In the genomic region with DNA sequence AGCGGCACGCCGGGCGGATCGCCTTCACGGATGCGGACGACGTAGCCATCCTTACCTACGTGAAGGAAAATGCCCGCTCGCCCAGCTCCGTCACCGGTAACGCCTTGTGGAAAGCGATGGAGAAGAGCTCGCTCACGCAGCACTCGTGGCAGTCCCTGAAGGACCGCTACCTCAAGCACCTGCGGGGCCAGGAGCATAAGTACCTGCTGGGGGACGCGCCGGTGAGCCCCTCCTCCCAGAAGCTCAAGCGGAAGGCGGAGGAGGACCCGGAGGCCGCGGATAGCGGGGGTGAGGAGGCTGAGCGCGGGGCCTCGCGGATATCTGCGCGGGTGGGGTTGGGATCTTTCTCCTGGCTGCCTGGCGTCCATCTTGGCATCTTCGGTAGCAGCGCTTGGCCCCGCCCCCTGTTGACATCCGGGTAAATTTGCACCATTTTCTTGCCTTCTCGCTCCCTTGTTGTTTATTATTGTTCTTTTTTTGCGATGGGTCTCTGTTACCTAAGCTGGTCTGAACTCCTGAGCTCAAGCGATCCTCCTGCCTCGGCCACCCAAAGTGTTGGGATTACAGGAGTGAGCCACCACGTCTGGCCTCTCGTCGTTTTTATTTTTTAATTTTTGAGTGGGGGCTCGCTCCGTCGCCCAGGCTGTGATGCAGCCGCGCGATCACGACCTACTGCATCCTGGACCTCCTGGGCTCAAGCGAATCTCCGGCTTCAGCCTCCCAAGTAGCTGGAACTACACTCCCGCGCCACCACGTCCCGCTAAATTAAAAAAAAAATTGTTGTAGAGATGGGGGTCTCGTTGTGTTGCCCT, we compare ENCODE assay signal across 8 cellular contexts. TPM values are rescaled to one million over a fixed set of nuclear protein-coding genes. Genes with fewer than 3 reads are reported as not detected.
DNase-seq lines count a peak whose midpoint lies in the region; ATAC-seq and TF ChIP-seq lines count a peak whose summit lies in the region.

No MANE protein-coding gene starts in this region.

- H3K36me3 ChIP-seq in BE2C (peaks cover 25% of the 10 kb centered on the region), duodenal mucosa (ENCODE audit: control insufficient read depth in 1 of 2, insufficient read depth in 2 of 2, low read length in 2 of 2) (peaks cover 3 to 4% of the 10 kb centered on the region in 2 donors), lower lobe of right lung (peaks cover 20% of the 10 kb centered on the region)

- no peaks in the 10 kb centered on the region for H3K27me3 Mint-ChIP-seq in activated CD4-positive, alpha-beta memory T cell treated with anti-CD3 and anti-CD28 coated beads for 36 hours

- H3K9ac ChIP-seq in duodenal mucosa (ENCODE audit: low read depth in 1 of 2, low read length in 2 of 2), result peak overlapping the region; percentile 91 to 96

- TF ChIP-seq POLR2A in GM19193 (IDR thresholded peaks at IDR 0.05; ENCODE audit: extremely low read depth, insufficient read depth, insufficient read length), result peak; percentile 55

- H3K9me3 ChIP-seq in BE2C, result no peaks in the 10 kb centered on the region
- no peaks in the 10 kb centered on the region for H3K9me3 ChIP-seq in duodenal mucosa (ENCODE audit: control insufficient read depth in 1 of 2, low read length in 2 of 2)
- no peaks in the 10 kb centered on the region for H3K9me3 ChIP-seq in lower lobe of right lung

- H3K4me1 Mint-ChIP-seq in activated CD4-positive, alpha-beta memory T cell treated with anti-CD3 and anti-CD28 coated beads for 36 hours (ENCODE audit: low read depth), result peaks cover 57% of the 10 kb centered on the region

- no peaks in the 10 kb centered on the region for H3K4me1 ChIP-seq in BE2C
- H3K4me1 ChIP-seq in duodenal mucosa (ENCODE audit: control insufficient read depth in 1 of 2, insufficient read depth in 2 of 2, low read length in 2 of 2), result peaks cover 40 to 51% of the 10 kb centered on the region in 2 donors
- peaks cover 59% of the 10 kb centered on the region for H3K4me1 ChIP-seq in lower lobe of right lung

- intact Hi-C loops in activated CD4-positive, alpha-beta memory T cell treated with anti-CD3 and anti-CD28 coated beads for 36 hours (cut with micrococcal nuclease), result loop anchor here (1.0 to 10.0 kb wide), 4 partner anchors 131 to 1354 kb away; partner anchors contain the start of genes CFDP1, PSMD7 and RFWD3
- intact Hi-C loops in lower lobe of right lung (cut with DNase I), result no loop called here

- peak overlapping the region; percentile 98 for H3K4me3 ChIP-seq in BE2C (ENCODE audit: low read depth, low read length)
- H3K4me3 ChIP-seq in duodenal mucosa (ENCODE audit: low read depth in 1 of 2, low read length in 2 of 2), result peak overlapping the region; percentile 85 to 88
- H3K4me3 ChIP-seq in lower lobe of right lung, result peak overlapping the region; percentile 100

- peaks cover 42% of the 10 kb centered on the region for H3K36me3 Mint-ChIP-seq in activated CD4-positive, alpha-beta memory T cell treated with anti-CD3 and anti-CD28 coated beads for 36 hours

- DNase-seq in BE2C (peak; percentile 83), NCI-H748 (lab: John Stamatoyannopoulos, UW; ENCODE audit: unreplicated experiment) (peak; percentile 67), lower lobe of right lung (peak; percentile 90)
- peak; percentile 91 for DNase-seq in activated CD4-positive, alpha-beta memory T cell treated with anti-CD3 and anti-CD28 coated beads for 36 hours
- DNase-seq in stimulated activated CD4-positive, alpha-beta T cell treated with anti-CD3 and anti-CD28 coated beads, TNF-alpha, amount 100 ng/mL, for 1 hour (ENCODE audit: low read depth in 3 of 3, low spot score in 1 of 3), result peak; percentile 53 to 77 (median 62)

- TF ChIP-seq CTCF in BE2C (IDR thresholded peaks at IDR 0.05; ENCODE audit: low read depth, low read length) (no peak), lower lobe of right lung (IDR thresholded peaks at IDR 0.05) (no peak)

- peak overlapping the region; percentile 98 for H3K27ac ChIP-seq in duodenal mucosa (ENCODE audit: low read depth, low read length)
- peak overlapping the region; percentile 98 for H3K27ac ChIP-seq in lower lobe of right lung

- peak overlapping the region; percentile 94 for H3K4me3 Mint-ChIP-seq in activated CD4-positive, alpha-beta memory T cell treated with anti-CD3 and anti-CD28 coated beads for 36 hours

- POLR2A ChIA-PET in activated CD4-positive, alpha-beta memory T cell treated with anti-CD3 and anti-CD28 coated beads for 36 hours (lab: Charles Lee), result interaction anchor here (0.6 to 5.0 kb wide), 16 partner anchors 11 to 1543 kb away, joined by 3 to 83 read pairs (median 4); partner anchors contain the start of genes ADAT1, CFDP1 and MON1B

- peak; percentile 26 for ATAC-seq in HG03378 (IDR thresholded peaks at IDR 0.05; ENCODE audit: unreplicated experiment)
- peak; percentile 85 to 89 for ATAC-seq in lower lobe of right lung

- CTCF ChIA-PET in activated CD4-positive, alpha-beta memory T cell treated with anti-CD3 and anti-CD28 coated beads for 36 hours (lab: Charles Lee), result interaction anchor here (0.5 to 6.4 kb wide), 15 partner anchors 12 to 449 kb away, joined by 3 to 35 read pairs (median 4); partner anchors contain the start of genes ADAT1, GABARAPL2, TMEM170A and TMEM231

- no peaks in the 10 kb centered on the region for H3K27me3 ChIP-seq in BE2C
- H3K27me3 ChIP-seq in duodenal mucosa (ENCODE audit: control insufficient read depth in 1 of 2, insufficient read depth in 2 of 2, low read length in 2 of 2), result no peaks in the 10 kb centered on the region
- no peaks in the 10 kb centered on the region for H3K27me3 ChIP-seq in lower lobe of right lung (ENCODE audit: low read depth)

- peak overlapping the region; percentile 98 for H3K27ac Mint-ChIP-seq in activated CD4-positive, alpha-beta memory T cell treated with anti-CD3 and anti-CD28 coated beads for 36 hours

- H3K9me3 Mint-ChIP-seq in activated CD4-positive, alpha-beta memory T cell treated with anti-CD3 and anti-CD28 coated beads for 36 hours, result no peaks in the 10 kb centered on the region

RNA-seq across cellular contexts. Expression of gene TERF2IP, which starts 0.9 kb away (rescaled TPM):
- polyA plus RNA-seq in BE2C (2012; ENCODE audit: insufficient read depth, insufficient read length, low read depth), result 183 TPM
- total RNA-seq in activated CD4-positive, alpha-beta memory T cell treated with anti-CD3 and anti-CD28 coated beads for 36 hours, result 10 to 100 TPM; 80.3 to 85.1 TPM
- 58.3 TPM for total RNA-seq in lower lobe of right lung

RNA-seq across cellular contexts. Expression of gene KARS1, which starts 1.0 kb away (rescaled TPM):
- 244 TPM for polyA plus RNA-seq in BE2C (2012; ENCODE audit: insufficient read depth, insufficient read length, low read depth)
- total RNA-seq in activated CD4-positive, alpha-beta memory T cell treated with anti-CD3 and anti-CD28 coated beads for 36 hours, result 100 to 1,000 TPM; 273 to 277 TPM
- 95.9 TPM for total RNA-seq in lower lobe of right lung

RNA-seq across cellular contexts. Expression of gene ADAT1, which starts 25.4 kb away (rescaled TPM):
- polyA plus RNA-seq in BE2C (2012; ENCODE audit: insufficient read depth, insufficient read length, low read depth), result 62.0 TPM
- 10 to 100 TPM; 39.9 to 40.2 TPM for total RNA-seq in activated CD4-positive, alpha-beta memory T cell treated with anti-CD3 and anti-CD28 coated beads for 36 hours
- 50.2 TPM for total RNA-seq in lower lobe of right lung

RNA-seq across cellular contexts. Expression of gene CPHXL2, which starts 28.3 kb away (rescaled TPM):
- polyA plus RNA-seq in BE2C (2012; ENCODE audit: insufficient read depth, insufficient read length, low read depth), result not detected
- not detected for total RNA-seq in activated CD4-positive, alpha-beta memory T cell treated with anti-CD3 and anti-CD28 coated beads for 36 hours
- total RNA-seq in lower lobe of right lung, result not detected

RNA-seq across cellular contexts. Expression of gene DUXB, which starts 52.8 kb away (rescaled TPM):
- polyA plus RNA-seq in BE2C (2012; ENCODE audit: insufficient read depth, insufficient read length, low read depth), result not detected
- not detected for total RNA-seq in activated CD4-positive, alpha-beta memory T cell treated with anti-CD3 and anti-CD28 coated beads for 36 hours
- not detected for total RNA-seq in lower lobe of right lung

Comparison
In these comparisons a context has a peak if more than half of its experiments do, and no peak if none do; other contexts are left out.
1. Peak in every context shown above with its lines: DNase-seq, ATAC-seq, H3K4me3 ChIP-seq and H3K27ac ChIP-seq.